1 cellular context compared by ENCODE assay signal in genomic region chr15:90184119-90184785, GRCh38.
TF ChIP-seq lines count a peak whose summit lies in the region.

No MANE protein-coding gene starts in this region.

TF ChIP-seq in GM23338, 12 proteins besides CTCF, POLR2A, EP300 and RAD21 (continued from another document):
- TF ChIP-seq, protein P1, sequence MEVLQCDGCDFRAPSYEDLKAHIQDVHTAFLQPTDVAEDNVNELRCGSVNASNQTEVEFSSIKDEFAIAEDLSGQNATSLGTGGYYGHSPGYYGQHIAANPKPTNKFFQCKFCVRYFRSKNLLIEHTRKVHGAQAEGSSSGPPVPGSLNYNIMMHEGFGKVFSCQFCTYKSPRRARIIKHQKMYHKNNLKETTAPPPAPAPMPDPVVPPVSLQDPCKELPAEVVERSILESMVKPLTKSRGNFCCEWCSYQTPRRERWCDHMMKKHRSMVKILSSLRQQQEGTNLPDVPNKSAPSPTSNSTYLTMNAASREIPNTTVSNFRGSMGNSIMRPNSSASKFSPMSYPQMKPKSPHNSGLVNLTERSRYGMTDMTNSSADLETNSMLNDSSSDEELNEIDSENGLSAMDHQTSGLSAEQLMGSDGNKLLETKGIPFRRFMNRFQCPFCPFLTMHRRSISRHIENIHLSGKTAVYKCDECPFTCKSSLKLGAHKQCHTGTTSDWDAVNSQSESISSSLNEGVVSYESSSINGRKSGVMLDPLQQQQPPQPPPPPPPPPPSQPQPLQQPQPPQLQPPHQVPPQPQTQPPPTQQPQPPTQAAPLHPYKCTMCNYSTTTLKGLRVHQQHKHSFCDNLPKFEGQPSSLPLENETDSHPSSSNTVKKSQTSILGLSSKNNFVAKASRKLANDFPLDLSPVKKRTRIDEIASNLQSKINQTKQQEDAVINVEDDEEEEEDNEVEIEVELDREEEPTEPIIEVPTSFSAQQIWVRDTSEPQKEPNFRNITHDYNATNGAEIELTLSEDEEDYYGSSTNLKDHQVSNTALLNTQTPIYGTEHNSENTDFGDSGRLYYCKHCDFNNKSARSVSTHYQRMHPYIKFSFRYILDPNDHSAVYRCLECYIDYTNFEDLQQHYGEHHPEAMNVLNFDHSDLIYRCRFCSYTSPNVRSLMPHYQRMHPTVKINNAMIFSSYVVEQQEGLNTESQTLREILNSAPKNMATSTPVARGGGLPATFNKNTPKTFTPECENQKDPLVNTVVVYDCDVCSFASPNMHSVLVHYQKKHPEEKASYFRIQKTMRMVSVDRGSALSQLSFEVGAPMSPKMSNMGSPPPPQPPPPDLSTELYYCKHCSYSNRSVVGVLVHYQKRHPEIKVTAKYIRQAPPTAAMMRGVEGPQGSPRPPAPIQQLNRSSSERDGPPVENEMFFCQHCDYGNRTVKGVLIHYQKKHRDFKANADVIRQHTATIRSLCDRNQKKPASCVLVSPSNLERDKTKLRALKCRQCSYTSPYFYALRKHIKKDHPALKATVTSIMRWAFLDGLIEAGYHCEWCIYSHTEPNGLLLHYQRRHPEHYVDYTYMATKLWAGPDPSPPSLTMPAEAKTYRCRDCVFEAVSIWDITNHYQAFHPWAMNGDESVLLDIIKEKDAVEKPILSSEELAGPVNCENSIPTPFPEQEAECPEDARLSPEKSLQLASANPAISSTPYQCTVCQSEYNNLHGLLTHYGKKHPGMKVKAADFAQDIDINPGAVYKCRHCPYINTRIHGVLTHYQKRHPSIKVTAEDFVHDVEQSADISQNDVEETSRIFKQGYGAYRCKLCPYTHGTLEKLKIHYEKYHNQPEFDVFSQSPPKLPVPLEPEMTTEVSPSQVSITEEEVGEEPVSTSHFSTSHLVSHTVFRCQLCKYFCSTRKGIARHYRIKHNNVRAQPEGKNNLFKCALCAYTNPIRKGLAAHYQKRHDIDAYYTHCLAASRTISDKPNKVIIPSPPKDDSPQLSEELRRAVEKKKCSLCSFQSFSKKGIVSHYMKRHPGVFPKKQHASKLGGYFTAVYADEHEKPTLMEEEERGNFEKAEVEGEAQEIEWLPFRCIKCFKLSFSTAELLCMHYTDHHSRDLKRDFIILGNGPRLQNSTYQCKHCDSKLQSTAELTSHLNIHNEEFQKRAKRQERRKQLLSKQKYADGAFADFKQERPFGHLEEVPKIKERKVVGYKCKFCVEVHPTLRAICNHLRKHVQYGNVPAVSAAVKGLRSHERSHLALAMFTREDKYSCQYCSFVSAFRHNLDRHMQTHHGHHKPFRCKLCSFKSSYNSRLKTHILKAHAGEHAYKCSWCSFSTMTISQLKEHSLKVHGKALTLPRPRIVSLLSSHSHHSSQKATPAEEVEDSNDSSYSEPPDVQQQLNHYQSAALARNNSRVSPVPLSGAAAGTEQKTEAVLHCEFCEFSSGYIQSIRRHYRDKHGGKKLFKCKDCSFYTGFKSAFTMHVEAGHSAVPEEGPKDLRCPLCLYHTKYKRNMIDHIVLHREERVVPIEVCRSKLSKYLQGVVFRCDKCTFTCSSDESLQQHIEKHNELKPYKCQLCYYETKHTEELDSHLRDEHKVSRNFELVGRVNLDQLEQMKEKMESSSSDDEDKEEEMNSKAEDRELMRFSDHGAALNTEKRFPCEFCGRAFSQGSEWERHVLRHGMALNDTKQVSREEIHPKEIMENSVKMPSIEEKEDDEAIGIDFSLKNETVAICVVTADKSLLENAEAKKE (CRISPR knock-in tag; IDR thresholded peaks at IDR 0.05) = no peak
- TF ChIP-seq, protein P2, sequence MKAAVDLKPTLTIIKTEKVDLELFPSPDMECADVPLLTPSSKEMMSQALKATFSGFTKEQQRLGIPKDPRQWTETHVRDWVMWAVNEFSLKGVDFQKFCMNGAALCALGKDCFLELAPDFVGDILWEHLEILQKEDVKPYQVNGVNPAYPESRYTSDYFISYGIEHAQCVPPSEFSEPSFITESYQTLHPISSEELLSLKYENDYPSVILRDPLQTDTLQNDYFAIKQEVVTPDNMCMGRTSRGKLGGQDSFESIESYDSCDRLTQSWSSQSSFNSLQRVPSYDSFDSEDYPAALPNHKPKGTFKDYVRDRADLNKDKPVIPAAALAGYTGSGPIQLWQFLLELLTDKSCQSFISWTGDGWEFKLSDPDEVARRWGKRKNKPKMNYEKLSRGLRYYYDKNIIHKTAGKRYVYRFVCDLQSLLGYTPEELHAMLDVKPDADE (IDR thresholded peaks at IDR 0.05) = no peak
- TF ChIP-seq, protein P3, sequence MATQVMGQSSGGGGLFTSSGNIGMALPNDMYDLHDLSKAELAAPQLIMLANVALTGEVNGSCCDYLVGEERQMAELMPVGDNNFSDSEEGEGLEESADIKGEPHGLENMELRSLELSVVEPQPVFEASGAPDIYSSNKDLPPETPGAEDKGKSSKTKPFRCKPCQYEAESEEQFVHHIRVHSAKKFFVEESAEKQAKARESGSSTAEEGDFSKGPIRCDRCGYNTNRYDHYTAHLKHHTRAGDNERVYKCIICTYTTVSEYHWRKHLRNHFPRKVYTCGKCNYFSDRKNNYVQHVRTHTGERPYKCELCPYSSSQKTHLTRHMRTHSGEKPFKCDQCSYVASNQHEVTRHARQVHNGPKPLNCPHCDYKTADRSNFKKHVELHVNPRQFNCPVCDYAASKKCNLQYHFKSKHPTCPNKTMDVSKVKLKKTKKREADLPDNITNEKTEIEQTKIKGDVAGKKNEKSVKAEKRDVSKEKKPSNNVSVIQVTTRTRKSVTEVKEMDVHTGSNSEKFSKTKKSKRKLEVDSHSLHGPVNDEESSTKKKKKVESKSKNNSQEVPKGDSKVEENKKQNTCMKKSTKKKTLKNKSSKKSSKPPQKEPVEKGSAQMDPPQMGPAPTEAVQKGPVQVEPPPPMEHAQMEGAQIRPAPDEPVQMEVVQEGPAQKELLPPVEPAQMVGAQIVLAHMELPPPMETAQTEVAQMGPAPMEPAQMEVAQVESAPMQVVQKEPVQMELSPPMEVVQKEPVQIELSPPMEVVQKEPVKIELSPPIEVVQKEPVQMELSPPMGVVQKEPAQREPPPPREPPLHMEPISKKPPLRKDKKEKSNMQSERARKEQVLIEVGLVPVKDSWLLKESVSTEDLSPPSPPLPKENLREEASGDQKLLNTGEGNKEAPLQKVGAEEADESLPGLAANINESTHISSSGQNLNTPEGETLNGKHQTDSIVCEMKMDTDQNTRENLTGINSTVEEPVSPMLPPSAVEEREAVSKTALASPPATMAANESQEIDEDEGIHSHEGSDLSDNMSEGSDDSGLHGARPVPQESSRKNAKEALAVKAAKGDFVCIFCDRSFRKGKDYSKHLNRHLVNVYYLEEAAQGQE (IDR thresholded peaks at IDR 0.05; ENCODE audit: unreplicated experiment) = no peak
- TF ChIP-seq STAT1 (IDR thresholded peaks at IDR 0.05; ENCODE audit: unreplicated experiment) = no peak
- no peak for TF ChIP-seq ZNF114 (CRISPR knock-in tag; IDR thresholded peaks at IDR 0.05)
